In genomic region chr1:224113545-224113917, GRCh38 we compare ENCODE assay signal across 8 cellular contexts. TPM values are rescaled to one million over a fixed set of nuclear protein-coding genes. Genes with fewer than 3 reads are reported as not detected.
A peak's percentile ranks its signal among the peaks of the same experiment; 100 is the strongest.
DNase-seq lines count a peak whose midpoint lies in the region; ATAC-seq and TF ChIP-seq lines count a peak whose summit lies in the region.

No MANE protein-coding gene starts in this region.

- H3K4me3 ChIP-seq in left ventricle myocardium inferior, result peak overlapping the region; percentile 89
- H3K4me3 ChIP-seq in kidney epithelial cell (ENCODE audit: low read depth, low read length), result peak overlapping the region; percentile 96
- H3K4me3 ChIP-seq in upper lobe of left lung, result peak overlapping the region; percentile 66 to 93 (median 81)

- ATAC-seq in upper lobe of left lung (ENCODE audit: low FRiP score in 2 of 2) (no peak), HG02970 (IDR thresholded peaks at IDR 0.05; ENCODE audit: low FRiP score, unreplicated experiment) (no peak)

- no peaks in the 10 kb centered on the region for H3K9me3 ChIP-seq in left ventricle myocardium inferior (replicated peaks)
- no peaks in the 10 kb centered on the region for H3K9me3 ChIP-seq in upper lobe of left lung

- intact Hi-C loops in left ventricle myocardium inferior (cut with micrococcal nuclease), result no loop called here
- intact Hi-C loops in cardiac septum (cut with DNase I), result loop anchor here (5.0 to 10.0 kb wide), 2 partner anchors 69 to 409 kb away; partner anchors contain the start of gene DEGS1

- WGBS in upper lobe of left lung, 2 donors, result 45 to 57% methylated on average over 2 of the region's 2 CpGs

- peak overlapping the region; percentile 93 for H3K27ac ChIP-seq in left ventricle myocardium inferior (replicated peaks)
- H3K27ac ChIP-seq in upper lobe of left lung, result peak overlapping the region; percentile 92 to 98 (median 94)

- H3K4me1 Mint-ChIP-seq in activated CD4-positive, alpha-beta memory T cell treated with anti-CD3 and anti-CD28 coated beads, Interleukin-2, amount 10 ng/mL, durations not matched to agents 7 days and 5 days, result peaks cover 31% of the 10 kb centered on the region

- POLR2A ChIA-PET in activated CD4-positive, alpha-beta memory T cell treated with anti-CD3 and anti-CD28 coated beads, Interleukin-2, amount 10 ng/mL, durations not matched to agents 7 days and 5 days (lab: Charles Lee), result interaction anchor here (1.0 to 2.2 kb wide), 4 partner anchors 69 to 317 kb away, joined by 4 to 9 read pairs (median 7); partner anchors contain the start of genes DEGS1 and NVL

- DNase-seq in left ventricle myocardium inferior (no peak), cardiac septum (ENCODE audit: low spot score) (no peak), kidney epithelial cell (ENCODE audit: low read depth) (no peak), upper lobe of left lung (no peak), NCI-H226 (no peak), dedifferentiated amniotic fluid mesenchymal stem cell (ENCODE audit: extremely low spot score) (no peak)
- no peak for DNase-seq in activated CD4-positive, alpha-beta memory T cell treated with anti-CD3 and anti-CD28 coated beads, Interleukin-2, amount 10 ng/mL, durations not matched to agents 7 days and 5 days

- peaks cover 12% of the 10 kb centered on the region for H3K27me3 ChIP-seq in left ventricle myocardium inferior (ENCODE audit: low read depth)
- no peaks in the 10 kb centered on the region for H3K27me3 ChIP-seq in kidney epithelial cell (ENCODE audit: control insufficient read depth, insufficient read depth, low read length)
- no peaks in the 10 kb centered on the region for H3K27me3 ChIP-seq in upper lobe of left lung

- TF ChIP-seq POLR2A in upper lobe of left lung (IDR thresholded peaks at IDR 0.05), result no peak

- peak overlapping the region; percentile 90 for H3K4me3 Mint-ChIP-seq in activated CD4-positive, alpha-beta memory T cell treated with anti-CD3 and anti-CD28 coated beads, Interleukin-2, amount 10 ng/mL, durations not matched to agents 7 days and 5 days

- H3K4me1 ChIP-seq in left ventricle myocardium inferior (peaks cover 35% of the 10 kb centered on the region), upper lobe of left lung (peaks cover 21 to 32% (median 24%) of the 10 kb centered on the region in 4 donors)

- no peaks in the 10 kb centered on the region for H3K9me3 Mint-ChIP-seq in activated CD4-positive, alpha-beta memory T cell treated with anti-CD3 and anti-CD28 coated beads, Interleukin-2, amount 10 ng/mL, durations not matched to agents 7 days and 5 days

- peak overlapping the region; percentile 89 for H3K27ac Mint-ChIP-seq in activated CD4-positive, alpha-beta memory T cell treated with anti-CD3 and anti-CD28 coated beads, Interleukin-2, amount 10 ng/mL, durations not matched to agents 7 days and 5 days

- CTCF ChIA-PET in activated CD4-positive, alpha-beta memory T cell treated with anti-CD3 and anti-CD28 coated beads, Interleukin-2, amount 10 ng/mL, durations not matched to agents 7 days and 5 days (lab: Charles Lee), result interaction anchor here (0.9 to 5.2 kb wide), 2 partner anchors 245 to 344 kb away, joined by 3 to 42 read pairs; no protein-coding TSS in a partner anchor

- H3K27me3 Mint-ChIP-seq in activated CD4-positive, alpha-beta memory T cell treated with anti-CD3 and anti-CD28 coated beads, Interleukin-2, amount 10 ng/mL, durations not matched to agents 7 days and 5 days, result peaks cover 9% of the 10 kb centered on the region

- TF ChIP-seq CTCF in left ventricle myocardium inferior (IDR thresholded peaks at IDR 0.05; ENCODE audit: borderline replicate concordance) (no peak), kidney epithelial cell (IDR thresholded peaks at IDR 0.05; ENCODE audit: insufficient read depth, low read length, poor library complexity, severe bottlenecking) (no peak), upper lobe of left lung (IDR thresholded peaks at IDR 0.05) (no peak)

- TF ChIP-seq EP300 in upper lobe of left lung (IDR thresholded peaks at IDR 0.05), result no peak

- H3K36me3 ChIP-seq in left ventricle myocardium inferior (no peaks in the 10 kb centered on the region), kidney epithelial cell (ENCODE audit: control insufficient read depth, insufficient read depth, low read length) (no peaks in the 10 kb centered on the region), upper lobe of left lung (no peaks in the 10 kb centered on the region)

- peaks cover 7% of the 10 kb centered on the region for H3K36me3 Mint-ChIP-seq in activated CD4-positive, alpha-beta memory T cell treated with anti-CD3 and anti-CD28 coated beads, Interleukin-2, amount 10 ng/mL, durations not matched to agents 7 days and 5 days (ENCODE audit: low read depth)

RNA-seq across cellular contexts. Expression of gene FBXO28, which starts 0.4 kb away (rescaled TPM):
- total RNA-seq in left ventricle myocardium inferior, result 18.8 TPM
- 23.9 TPM for total RNA-seq in cardiac septum
- total RNA-seq in activated CD4-positive, alpha-beta memory T cell treated with anti-CD3 and anti-CD28 coated beads, Interleukin-2, amount 10 ng/mL, durations not matched to agents 7 days and 5 days, result 10 to 100 TPM; 25.5 to 30.6 TPM
- total RNA-seq in kidney epithelial cell, result 39.2 and 42.9 TPM in 2 replicates
- total RNA-seq in upper lobe of left lung, result 10 to 100 TPM in 5 of 6 donors, 1 to 10 TPM in 1; 9.1 to 34.8 (median 27.2) TPM
